33 cellular contexts compared by ENCODE assay signal in genomic region chr14:106393742-106394141, GRCh38.
"Had no signal": no experiment of that assay in that cellular context is flagged by ENCODE, and none has a peak within 500 bp of the region (broad histone marks: within the 10 kb centered on the region; RNA-seq: fewer than 3 reads in every experiment).

No MANE protein-coding gene starts in this region.

- H3K36me3 Mint-ChIP-seq: activated naive CD8-positive, alpha-beta T cell treated with anti-CD3 and anti-CD28 coated beads for 36 hours had no signal

- H3K9me3 Mint-ChIP-seq: activated B cell treated with CpG ODN at 0.5 μM for 24 hours; activated CD8-positive, alpha-beta T cell treated with anti-CD3 and anti-CD28 coated beads for 36 hours; activated naive CD4-positive, alpha-beta T cell treated with anti-CD3 and anti-CD28 coated beads for 36 hours; activated naive CD4-positive, alpha-beta T cell treated with anti-CD3 and anti-CD28 coated beads, Interleukin-2, amount 50 U/mL, for 24 hours; activated naive CD8-positive, alpha-beta T cell treated with anti-CD3 and anti-CD28 coated beads for 36 hours; activated T-helper 2 cell treated with anti-CD3 and anti-CD28 coated beads, Interferon-gamma antibody, Interleukin-2, Interleukin-4, amounts not matched to agents 10 μg/mL and 5 μg/mL and 100 μg/mL, durations not matched to agents 14 hours and 24 hours and 36 hours; effector memory CD8-positive, alpha-beta T cell had no signal

- H3K4me3 ChIP-seq: adrenal gland, body of pancreas, esophagus squamous epithelium, gastroesophageal sphincter, heart right ventricle had no signal

- H3K27me3 ChIP-seq: adrenal gland, body of pancreas, esophagus squamous epithelium had no signal

- H3K27ac Mint-ChIP-seq: activated B cell treated with CpG ODN at 0.5 μM for 24 hours; activated CD8-positive, alpha-beta T cell treated with anti-CD3 and anti-CD28 coated beads for 36 hours; activated naive CD4-positive, alpha-beta T cell treated with anti-CD3 and anti-CD28 coated beads for 36 hours; activated naive CD4-positive, alpha-beta T cell treated with anti-CD3 and anti-CD28 coated beads, Interleukin-2, amount 50 U/mL, for 24 hours; activated naive CD8-positive, alpha-beta T cell treated with anti-CD3 and anti-CD28 coated beads for 36 hours; activated naive CD8-positive, alpha-beta T cell treated with anti-CD3 and anti-CD28 coated beads, Interleukin-2, amount 50 U/mL, for 24 hours; activated T-helper 2 cell treated with anti-CD3 and anti-CD28 coated beads, Interferon-gamma antibody, Interleukin-2, Interleukin-4, amounts not matched to agents 10 μg/mL and 5 μg/mL and 100 μg/mL, durations not matched to agents 14 hours and 24 hours and 36 hours; effector memory CD8-positive, alpha-beta T cell had no signal

- H3K36me3 ChIP-seq: adrenal gland, esophagus squamous epithelium, gastroesophageal sphincter, heart right ventricle, WERI-Rb-1 had no signal

- H3K4me1 Mint-ChIP-seq: activated B cell treated with CpG ODN at 0.5 μM for 24 hours had no signal

- ATAC-seq: activated CD4-positive, CD25-positive, alpha-beta regulatory T cell treated with anti-CD3 and anti-CD28 coated beads, Interleukin-2, amount 50 U/mL, for 24 hours; activated CD8-positive, alpha-beta T cell treated with anti-CD3 and anti-CD28 coated beads for 36 hours; activated naive CD8-positive, alpha-beta T cell treated with anti-CD3 and anti-CD28 coated beads, Interleukin-2, amount 50 U/mL, for 24 hours; activated T-cell treated with anti-CD3 and anti-CD28 coated beads, Interleukin-2, amount 50 U/mL, for 4 hours; body of pancreas; effector memory CD8-positive, alpha-beta T cell; gastroesophageal sphincter; heart right ventricle had no signal

- H3K27ac ChIP-seq: adrenal gland, body of pancreas, epithelial cell of prostate, esophagus squamous epithelium, gastroesophageal sphincter, heart right ventricle, WERI-Rb-1 had no signal

- FAIRE-seq: colon, endometrium, endothelial cell of umbilical vein had no signal

- H3K9me3 ChIP-seq: adrenal gland, body of pancreas, esophagus squamous epithelium, gastroesophageal sphincter, heart right ventricle had no signal

- H3K4me1 ChIP-seq: adrenal gland, body of pancreas, esophagus squamous epithelium, gastroesophageal sphincter, heart right ventricle had no signal

- H3K4me3 Mint-ChIP-seq: activated B cell treated with CpG ODN at 0.5 μM for 24 hours; activated CD8-positive, alpha-beta T cell treated with anti-CD3 and anti-CD28 coated beads for 36 hours; activated naive CD4-positive, alpha-beta T cell treated with anti-CD3 and anti-CD28 coated beads for 36 hours; activated naive CD4-positive, alpha-beta T cell treated with anti-CD3 and anti-CD28 coated beads, Interleukin-2, amount 50 U/mL, for 24 hours; activated naive CD8-positive, alpha-beta T cell treated with anti-CD3 and anti-CD28 coated beads for 36 hours; activated naive CD8-positive, alpha-beta T cell treated with anti-CD3 and anti-CD28 coated beads, Interleukin-2, amount 50 U/mL, for 24 hours; activated T-cell treated with anti-CD3 and anti-CD28 coated beads, Interleukin-2, amount 50 U/mL, for 4 hours; effector memory CD8-positive, alpha-beta T cell had no signal

- DNase-seq: activated B cell treated with CpG ODN at 0.5 μM for 24 hours; activated CD4-positive, alpha-beta T cell treated with anti-CD3 and anti-CD28 coated beads for 48 hours; activated CD4-positive, alpha-beta T cell treated with anti-CD3 and anti-CD28 coated beads, Interleukin-2, amount 50 U/mL, for 1 hour; activated CD4-positive, alpha-beta T cell treated with anti-CD3 and anti-CD28 coated beads, Interleukin-2, amount 50 U/mL, for 48 hours; activated CD8-positive, alpha-beta memory T cell treated with anti-CD3 and anti-CD28 coated beads for 24 hours; activated CD8-positive, alpha-beta T cell treated with anti-CD3 and anti-CD28 coated beads for 36 hours; activated effector memory CD4-positive, alpha-beta T cell treated with anti-CD3 and anti-CD28 coated beads, Interleukin-2, amount 50 U/mL, for 16 hours; activated naive CD4-positive, alpha-beta T cell treated with anti-CD3 and anti-CD28 coated beads for 36 hours; activated naive CD8-positive, alpha-beta T cell treated with anti-CD3 and anti-CD28 coated beads for 36 hours; activated naive CD8-positive, alpha-beta T cell treated with anti-CD3 and anti-CD28 coated beads, Interleukin-2, amount 50 U/mL, for 24 hours; activated T-cell treated with anti-CD3 and anti-CD28 coated beads, Interleukin-2, amount 50 U/mL, for 4 hours; adrenal gland; amygdala; aorta; body of pancreas; caudate nucleus; cortex of kidney; dermis blood vessel endothelial cell; effector CD4-positive, alpha-beta T cell; effector memory CD8-positive, alpha-beta T cell; esophagus squamous epithelium; foreskin melanocyte; heart right ventricle; T1000; WERI-Rb-1 had no signal
